Comparison of ENCODE assay signal across 9 cellular contexts in genomic region chr2:213238753-213239591, GRCh38. TPM values are rescaled to one million over a fixed set of nuclear protein-coding genes. Genes with fewer than 3 reads are reported as not detected.
DNase-seq lines count a peak whose midpoint lies in the region; ATAC-seq lines count a peak whose summit lies in the region.
"Had no signal": no experiment of that assay in that cellular context is flagged by ENCODE, and none has a peak within 500 bp of the region (broad histone marks: within the 10 kb centered on the region; RNA-seq: fewer than 3 reads in every experiment).

No MANE protein-coding gene starts in this region.

- H3K4me3 ChIP-seq in SJSA1 = no peak overlapping the region

- H3K36me3 ChIP-seq in SJSA1 = no peaks in the 10 kb centered on the region

- H3K27me3 ChIP-seq in SJSA1 (replicated peaks) = no peaks in the 10 kb centered on the region

- peak; percentile 60 for ATAC-seq in HG02759 (IDR thresholded peaks at IDR 0.05; ENCODE audit: unreplicated experiment)

- peak overlapping the region; percentile 83 for H3K27ac ChIP-seq in SJSA1
- H3K27ac ChIP-seq: 22Rv1 had no signal

- no peaks in the 10 kb centered on the region for H3K9me3 ChIP-seq in SJSA1 (replicated peaks)

- DNase-seq in DMS53 (lab: John Stamatoyannopoulos, UW) (peak; percentile 22), DMS53 treated with DMSO at 0.1 percent for 48 hours (lab: John Stamatoyannopoulos, UW; ENCODE audit: unreplicated experiment) (no peak), SJSA1 (ENCODE audit: low read depth in 1 of 2, low spot score in 2 of 2) (peak; percentile 77 to 89), kidney glomerular epithelial cell (lab: John Stamatoyannopoulos, UW) (peak; percentile 84), hippocampal formation (lab: John Stamatoyannopoulos, UW) (no peak), NCI-H1105 (lab: John Stamatoyannopoulos, UW) (no peak)
- DNase-seq in stimulated activated naive CD4-positive, alpha-beta T cell (lab: John Stamatoyannopoulos, UW) = no peak

- H3K4me1 ChIP-seq in SJSA1 (replicated peaks) = peaks cover 32% of the 10 kb centered on the region

RNA-seq across cellular contexts. Expression of gene SPAG16, which starts 45.3 kb away (rescaled TPM):
- 17.6 and 32.0 TPM in 2 replicates for total RNA-seq in SJSA1 (2014; rRNA removed; shearing (Covaris generic))

Comparison
In these comparisons a context has a peak if more than half of its experiments do, and no peak if none do; other contexts are left out.
1. DNase-seq: peak in DMS53 (single experiment), SJSA1 (2 of 2) and kidney glomerular epithelial cell (single experiment); none in DMS53 treated with DMSO at 0.1 percent for 48 hours (single experiment), hippocampal formation (0 of 2), NCI-H1105 (single experiment) and stimulated activated naive CD4-positive, alpha-beta T cell (0 of 6).